ENCODE assay signal across 16 cellular contexts in the genomic region with DNA sequence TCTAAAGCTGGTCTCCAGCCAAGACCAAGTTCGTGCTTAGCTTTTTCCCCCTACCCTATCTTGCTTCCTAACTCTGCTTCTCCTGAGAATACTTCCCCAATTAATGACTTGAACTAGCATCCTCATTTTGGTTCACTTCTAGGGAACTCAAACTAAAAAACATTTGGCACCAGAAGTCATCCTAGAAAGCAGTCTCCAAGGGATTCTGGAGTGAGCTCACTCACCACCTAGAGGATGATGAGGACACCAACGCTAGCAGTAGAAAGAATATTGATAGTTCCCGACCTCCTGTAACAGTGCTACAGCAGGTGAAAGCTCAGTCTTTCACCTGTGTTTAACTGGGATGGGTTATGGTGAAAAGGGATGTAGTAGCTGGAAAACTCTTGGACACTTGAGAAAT. TPM values are rescaled to one million over a fixed set of nuclear protein-coding genes. Genes with fewer than 3 reads are reported as not detected.
DNase-seq lines count a peak whose midpoint lies in the region; ATAC-seq and TF ChIP-seq lines count a peak whose summit lies in the region.
"Had no signal": no experiment of that assay in that cellular context is flagged by ENCODE, and none has a peak within 500 bp of the region (broad histone marks: within the 10 kb centered on the region; RNA-seq: fewer than 3 reads in every experiment).

No MANE protein-coding gene starts in this region.

- H3K9me3 Mint-ChIP-seq in endodermal cell, result peaks cover 3% of the 10 kb centered on the region
- H3K9me3 Mint-ChIP-seq: activated T-helper 17 cell treated with anti-CD3 and anti-CD28 coated beads, Interleukin-2, amount 50 U/mL, for 72 hours; stimulated activated naive B cell treated with anti-CD40 and anti-IgM and Interleukin-4, amounts not matched to agents 10 μg/mL and 1 μg/mL and 100 μg/mL, for 72 hours had no signal

- H3K27ac ChIP-seq in 22Rv1 (no peak overlapping the region), endodermal cell (ENCODE audit: low read depth, low read length) (no peak overlapping the region)
- H3K27ac ChIP-seq: breast epithelium, prostate gland had no signal

- DNase-seq in ELR (ENCODE audit: low read depth) (peak; percentile 46), NCI-H510A (lab: John Stamatoyannopoulos, UW) (peak; percentile 30), endodermal cell (no peak), NCI-H524 treated with DMSO at 0.1 percent for 48 hours (lab: John Stamatoyannopoulos, UW) (no peak), GM13977 (ENCODE audit: low spot score) (no peak)
- DNase-seq: activated CD4-positive, alpha-beta T cell treated with anti-CD3 and anti-CD28 coated beads, Interleukin-2, amount 50 U/mL, for 1 hour; CD4-positive, CD25-positive, alpha-beta regulatory T cell; NCI-H526 treated with DMSO at 0.1 percent for 48 hours; stimulated activated CD4-positive, alpha-beta T cell treated with anti-CD3 and anti-CD28 coated beads, Interleukin-2, amount 100 ng/mL, for 24 hours; stimulated activated naive B cell treated with anti-CD40 and anti-IgM and Interleukin-4, amounts not matched to agents 10 μg/mL and 1 μg/mL and 100 μg/mL, for 72 hours had no signal

- H3K4me3 ChIP-seq in endodermal cell (ENCODE audit: low read length), result no peak overlapping the region
- H3K4me3 ChIP-seq: breast epithelium, prostate gland had no signal

- H3K36me3 Mint-ChIP-seq in endodermal cell (ENCODE audit: low read depth), result peaks cover 2% of the 10 kb centered on the region

- H3K36me3 ChIP-seq in endodermal cell (ENCODE audit: control insufficient read depth, insufficient read depth, low read length), result no peaks in the 10 kb centered on the region
- H3K36me3 ChIP-seq: breast epithelium, prostate gland had no signal

- no peak overlapping the region for H3K9ac ChIP-seq in endodermal cell (ENCODE audit: extremely low read depth, low read length, poor library complexity, severe bottlenecking)

- ATAC-seq in GM18498 (IDR thresholded peaks at IDR 0.05; ENCODE audit: unreplicated experiment) (no peak), HG03108 (IDR thresholded peaks at IDR 0.05; ENCODE audit: unreplicated experiment) (no peak)
- ATAC-seq: activated T-helper 17 cell treated with anti-CD3 and anti-CD28 coated beads, Interleukin-2, amount 50 U/mL, for 72 hours; stimulated activated naive B cell treated with anti-CD40 and anti-IgM and Interleukin-4, amounts not matched to agents 10 μg/mL and 1 μg/mL and 100 μg/mL, for 72 hours had no signal

- WGBS in endodermal cell (ENCODE audit: insufficient coverage in 1 of 2, insufficient read length in 1 of 2), 2 experiments, result 28 to 39% methylated on average over 3 of the region's 3 CpGs

- no peaks in the 10 kb centered on the region for H3K4me1 ChIP-seq in endodermal cell (ENCODE audit: control insufficient read depth, insufficient read depth, low read length)
- H3K4me1 ChIP-seq: breast epithelium, prostate gland had no signal

- H3K4me1 Mint-ChIP-seq in endodermal cell, result peaks cover 2% of the 10 kb centered on the region

- no peak overlapping the region for H3K27ac Mint-ChIP-seq in endodermal cell
- H3K27ac Mint-ChIP-seq: activated T-helper 17 cell treated with anti-CD3 and anti-CD28 coated beads, Interleukin-2, amount 50 U/mL, for 72 hours; CD4-positive, CD25-positive, alpha-beta regulatory T cell; stimulated activated naive B cell treated with anti-CD40 and anti-IgM and Interleukin-4, amounts not matched to agents 10 μg/mL and 1 μg/mL and 100 μg/mL, for 72 hours had no signal

- peaks cover 64% of the 10 kb centered on the region for H3K27me3 ChIP-seq in endodermal cell (ENCODE audit: control insufficient read depth, insufficient read depth, low read length, poor library complexity, severe bottlenecking)
- H3K27me3 ChIP-seq: breast epithelium had no signal

- peaks cover 44% of the 10 kb centered on the region for H3K27me3 Mint-ChIP-seq in endodermal cell (ENCODE audit: insufficient read depth)

- in situ Hi-C loops in GM13977 (cut with MboI; ENCODE audit: low pct_unique_long_range_greater_than_20kb, low sequenced_read_pairs, unreplicated experiment), result no loop called here

- H3K9me3 ChIP-seq in endodermal cell (ENCODE audit: control insufficient read depth, low read length), result no peaks in the 10 kb centered on the region
- H3K9me3 ChIP-seq: breast epithelium, prostate gland had no signal

- H3K4me3 Mint-ChIP-seq in endodermal cell, result no peak overlapping the region
- H3K4me3 Mint-ChIP-seq: activated T-helper 17 cell treated with anti-CD3 and anti-CD28 coated beads, Interleukin-2, amount 50 U/mL, for 72 hours; CD4-positive, CD25-positive, alpha-beta regulatory T cell; stimulated activated naive B cell treated with anti-CD40 and anti-IgM and Interleukin-4, amounts not matched to agents 10 μg/mL and 1 μg/mL and 100 μg/mL, for 72 hours had no signal

- TF ChIP-seq CTCF in 22Rv1 (IDR thresholded peaks at IDR 0.05) (peak; percentile 55), endodermal cell (conservative IDR thresholded peaks at IDR 0.05) (peak; percentile 67), GM13977 (IDR thresholded peaks at IDR 0.05; ENCODE audit: extremely low read depth, insufficient read depth, missing control alignments) (no peak)

RNA-seq across cellular contexts. Expression of gene PSMB2, which starts 4.7 kb away (rescaled TPM):
- 10 to 100 TPM; 66.0 to 71.3 TPM for total RNA-seq in endodermal cell
- polyA plus RNA-seq in endodermal cell (2013, experiment 1 of 2), result 104 TPM
- 93.5 TPM for polyA plus RNA-seq in endodermal cell (2013, experiment 2 of 2)

Comparison
In these comparisons a context has a peak if more than half of its experiments do, and no peak if none do; other contexts are left out.
1. DNase-seq: peak in ELR (single experiment) and NCI-H510A (single experiment); none in endodermal cell (single experiment), NCI-H524 treated with DMSO at 0.1 percent for 48 hours (single experiment) and GM13977 (single experiment).